In the genomic region with DNA sequence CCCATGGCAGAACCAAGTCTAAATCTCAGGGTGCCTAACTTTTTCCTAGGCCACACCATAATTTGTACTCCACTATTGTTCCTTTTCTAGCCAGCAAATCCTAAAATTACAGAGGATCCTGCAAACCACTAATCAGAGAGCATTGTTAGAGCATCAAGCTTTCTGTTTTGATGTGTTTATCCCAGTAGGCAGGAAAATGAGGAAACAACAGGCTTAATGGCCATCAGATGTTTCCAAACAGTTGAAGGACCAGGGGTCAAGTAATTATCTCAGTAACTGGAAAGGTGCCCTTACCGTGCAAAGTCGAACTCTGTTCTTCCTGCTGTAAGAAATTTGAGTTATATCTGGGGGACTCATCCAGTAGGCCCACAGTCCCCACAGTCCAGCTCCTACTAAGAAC, we compare ENCODE assay signal across 1 cellular context.
TF ChIP-seq lines count a peak whose summit lies in the region.

No MANE protein-coding gene starts in this region.

TF ChIP-seq in endothelial cell of umbilical vein, 7 proteins besides CTCF, POLR2A, EP300 and RAD21:
- TF ChIP-seq POLR2AphosphoS5 (IDR thresholded peaks at IDR 0.05; ENCODE audit: insufficient read depth, low read depth, low read length) (no peak), JUN (IDR thresholded peaks at IDR 0.05; ENCODE audit: borderline replicate concordance, insufficient read depth, insufficient read length, low read depth) (no peak), FOS (IDR thresholded peaks at IDR 0.05; ENCODE audit: borderline replicate concordance, insufficient read depth, low read length) (no peak), EZH2 (IDR thresholded peaks at IDR 0.05; ENCODE audit: borderline replicate concordance, low read depth, low read length, severe bottlenecking) (no peak), MAX (IDR thresholded peaks at IDR 0.05; ENCODE audit: insufficient read depth, insufficient read length) (no peak), MYC (IDR thresholded peaks at IDR 0.05; ENCODE audit: low read depth, low read length) (no peak), GATA2 (IDR thresholded peaks at IDR 0.05; ENCODE audit: insufficient read depth, insufficient read length, low read depth, low read length) (no peak)
